ENCODE assay signal across 1 cellular context in the genomic region with DNA sequence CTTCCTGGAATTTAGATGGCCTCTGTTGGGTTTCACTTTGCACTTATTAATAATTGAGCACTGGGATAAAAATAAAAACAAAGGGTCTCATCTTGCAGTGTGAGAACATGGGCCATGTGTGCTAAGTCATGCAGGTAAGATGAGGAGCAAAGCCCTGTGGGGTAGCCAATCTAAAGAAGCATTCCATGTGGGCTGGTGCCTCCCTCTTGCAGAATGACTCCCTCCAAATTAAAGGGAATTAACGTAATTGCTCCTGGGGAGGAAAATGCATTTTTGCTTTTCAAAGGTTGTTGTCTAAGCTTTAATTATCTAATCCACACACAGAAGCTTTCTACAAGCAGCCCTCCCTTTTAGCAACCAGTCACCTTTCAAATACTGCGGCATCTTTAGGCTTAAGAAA.
TF ChIP-seq lines count a peak whose summit lies in the region.

No MANE protein-coding gene starts in this region.

TF ChIP-seq in GM23338, 12 proteins besides CTCF, POLR2A, EP300 and RAD21 (continued from another document):
- TF ChIP-seq, protein P1, sequence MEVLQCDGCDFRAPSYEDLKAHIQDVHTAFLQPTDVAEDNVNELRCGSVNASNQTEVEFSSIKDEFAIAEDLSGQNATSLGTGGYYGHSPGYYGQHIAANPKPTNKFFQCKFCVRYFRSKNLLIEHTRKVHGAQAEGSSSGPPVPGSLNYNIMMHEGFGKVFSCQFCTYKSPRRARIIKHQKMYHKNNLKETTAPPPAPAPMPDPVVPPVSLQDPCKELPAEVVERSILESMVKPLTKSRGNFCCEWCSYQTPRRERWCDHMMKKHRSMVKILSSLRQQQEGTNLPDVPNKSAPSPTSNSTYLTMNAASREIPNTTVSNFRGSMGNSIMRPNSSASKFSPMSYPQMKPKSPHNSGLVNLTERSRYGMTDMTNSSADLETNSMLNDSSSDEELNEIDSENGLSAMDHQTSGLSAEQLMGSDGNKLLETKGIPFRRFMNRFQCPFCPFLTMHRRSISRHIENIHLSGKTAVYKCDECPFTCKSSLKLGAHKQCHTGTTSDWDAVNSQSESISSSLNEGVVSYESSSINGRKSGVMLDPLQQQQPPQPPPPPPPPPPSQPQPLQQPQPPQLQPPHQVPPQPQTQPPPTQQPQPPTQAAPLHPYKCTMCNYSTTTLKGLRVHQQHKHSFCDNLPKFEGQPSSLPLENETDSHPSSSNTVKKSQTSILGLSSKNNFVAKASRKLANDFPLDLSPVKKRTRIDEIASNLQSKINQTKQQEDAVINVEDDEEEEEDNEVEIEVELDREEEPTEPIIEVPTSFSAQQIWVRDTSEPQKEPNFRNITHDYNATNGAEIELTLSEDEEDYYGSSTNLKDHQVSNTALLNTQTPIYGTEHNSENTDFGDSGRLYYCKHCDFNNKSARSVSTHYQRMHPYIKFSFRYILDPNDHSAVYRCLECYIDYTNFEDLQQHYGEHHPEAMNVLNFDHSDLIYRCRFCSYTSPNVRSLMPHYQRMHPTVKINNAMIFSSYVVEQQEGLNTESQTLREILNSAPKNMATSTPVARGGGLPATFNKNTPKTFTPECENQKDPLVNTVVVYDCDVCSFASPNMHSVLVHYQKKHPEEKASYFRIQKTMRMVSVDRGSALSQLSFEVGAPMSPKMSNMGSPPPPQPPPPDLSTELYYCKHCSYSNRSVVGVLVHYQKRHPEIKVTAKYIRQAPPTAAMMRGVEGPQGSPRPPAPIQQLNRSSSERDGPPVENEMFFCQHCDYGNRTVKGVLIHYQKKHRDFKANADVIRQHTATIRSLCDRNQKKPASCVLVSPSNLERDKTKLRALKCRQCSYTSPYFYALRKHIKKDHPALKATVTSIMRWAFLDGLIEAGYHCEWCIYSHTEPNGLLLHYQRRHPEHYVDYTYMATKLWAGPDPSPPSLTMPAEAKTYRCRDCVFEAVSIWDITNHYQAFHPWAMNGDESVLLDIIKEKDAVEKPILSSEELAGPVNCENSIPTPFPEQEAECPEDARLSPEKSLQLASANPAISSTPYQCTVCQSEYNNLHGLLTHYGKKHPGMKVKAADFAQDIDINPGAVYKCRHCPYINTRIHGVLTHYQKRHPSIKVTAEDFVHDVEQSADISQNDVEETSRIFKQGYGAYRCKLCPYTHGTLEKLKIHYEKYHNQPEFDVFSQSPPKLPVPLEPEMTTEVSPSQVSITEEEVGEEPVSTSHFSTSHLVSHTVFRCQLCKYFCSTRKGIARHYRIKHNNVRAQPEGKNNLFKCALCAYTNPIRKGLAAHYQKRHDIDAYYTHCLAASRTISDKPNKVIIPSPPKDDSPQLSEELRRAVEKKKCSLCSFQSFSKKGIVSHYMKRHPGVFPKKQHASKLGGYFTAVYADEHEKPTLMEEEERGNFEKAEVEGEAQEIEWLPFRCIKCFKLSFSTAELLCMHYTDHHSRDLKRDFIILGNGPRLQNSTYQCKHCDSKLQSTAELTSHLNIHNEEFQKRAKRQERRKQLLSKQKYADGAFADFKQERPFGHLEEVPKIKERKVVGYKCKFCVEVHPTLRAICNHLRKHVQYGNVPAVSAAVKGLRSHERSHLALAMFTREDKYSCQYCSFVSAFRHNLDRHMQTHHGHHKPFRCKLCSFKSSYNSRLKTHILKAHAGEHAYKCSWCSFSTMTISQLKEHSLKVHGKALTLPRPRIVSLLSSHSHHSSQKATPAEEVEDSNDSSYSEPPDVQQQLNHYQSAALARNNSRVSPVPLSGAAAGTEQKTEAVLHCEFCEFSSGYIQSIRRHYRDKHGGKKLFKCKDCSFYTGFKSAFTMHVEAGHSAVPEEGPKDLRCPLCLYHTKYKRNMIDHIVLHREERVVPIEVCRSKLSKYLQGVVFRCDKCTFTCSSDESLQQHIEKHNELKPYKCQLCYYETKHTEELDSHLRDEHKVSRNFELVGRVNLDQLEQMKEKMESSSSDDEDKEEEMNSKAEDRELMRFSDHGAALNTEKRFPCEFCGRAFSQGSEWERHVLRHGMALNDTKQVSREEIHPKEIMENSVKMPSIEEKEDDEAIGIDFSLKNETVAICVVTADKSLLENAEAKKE (CRISPR knock-in tag; IDR thresholded peaks at IDR 0.05): no peak
- TF ChIP-seq EZH2phosphoT487 (IDR thresholded peaks at IDR 0.05; ENCODE audit: unreplicated experiment): no peak
